ENCODE assay signal across 8 cellular contexts in genomic region chr19:43798546-43799409, GRCh38. TPM values are rescaled to one million over a fixed set of nuclear protein-coding genes. Genes with fewer than 3 reads are reported as not detected.
DNase-seq lines count a peak whose midpoint lies in the region; ATAC-seq and TF ChIP-seq lines count a peak whose summit lies in the region.

No MANE protein-coding gene starts in this region.

- peak overlapping the region; percentile 59 for H3K4me3 Mint-ChIP-seq in nephron progenitor cell

- H3K36me3 ChIP-seq in thymus (ENCODE audit: control insufficient read depth, insufficient read depth) = no peaks in the 10 kb centered on the region

- WGBS in thymus = 21% methylated on average over 70 of the region's 70 CpGs

- peaks cover 1% of the 10 kb centered on the region for H3K9me3 ChIP-seq in thymus (ENCODE audit: control insufficient read depth)

- peak overlapping the region; percentile 42 for H3K4me3 ChIP-seq in thymus (ENCODE audit: low read length)

- peaks cover 10% of the 10 kb centered on the region for H3K9me3 Mint-ChIP-seq in nephron progenitor cell

- peaks cover 6% of the 10 kb centered on the region for H3K4me1 ChIP-seq in thymus (ENCODE audit: control insufficient read depth, insufficient read depth, low read length)

- ATAC-seq in esophagus mucosa (peak; percentile 89), HG02610 (IDR thresholded peaks at IDR 0.05; ENCODE audit: unreplicated experiment) (no peak), GM19351 (IDR thresholded peaks at IDR 0.05; ENCODE audit: unreplicated experiment) (no peak)

- TF ChIP-seq CTCF in nephron progenitor cell (IDR thresholded peaks at IDR 0.05) = no peak

- H3K36me3 Mint-ChIP-seq in nephron progenitor cell (ENCODE audit: low read depth) = no peaks in the 10 kb centered on the region

- no peaks in the 10 kb centered on the region for H3K4me1 Mint-ChIP-seq in nephron progenitor cell

- no peak overlapping the region for H3K27ac ChIP-seq in thymus (ENCODE audit: low read depth)

- DNase-seq in D341Med (ENCODE audit: low spot score) = peak; percentile 61
- DNase-seq in NCI-H2171 (lab: John Stamatoyannopoulos, UW) = peak; percentile 81
- DNase-seq in activated T-cell treated with anti-CD3 and anti-CD28 coated beads for 24 hours (ENCODE audit: low read depth) = peak; percentile 59
- peak; percentile 46 for DNase-seq in nephron progenitor cell

- no peak overlapping the region for H3K27ac Mint-ChIP-seq in nephron progenitor cell

- H3K27me3 Mint-ChIP-seq in nephron progenitor cell (ENCODE audit: low read depth, poor library complexity) = peaks cover 75% of the 10 kb centered on the region

- no peaks in the 10 kb centered on the region for H3K27me3 ChIP-seq in thymus (ENCODE audit: control insufficient read depth, insufficient read depth)

RNA-seq across cellular contexts. Expression of gene LYPD5, which starts 3.5 kb away (rescaled TPM):
- total RNA-seq in esophagus mucosa = 18.0 TPM
- 3.2 TPM for polyA plus RNA-seq in thymus

RNA-seq across cellular contexts. Expression of gene KCNN4, which starts 18.0 kb away (rescaled TPM):
- 4.1 TPM for total RNA-seq in esophagus mucosa
- polyA plus RNA-seq in thymus = 22.9 TPM

RNA-seq across cellular contexts. Expression of gene ZNF283, which starts 28.3 kb away (rescaled TPM):
- 5.3 TPM for total RNA-seq in esophagus mucosa
- 4.6 TPM for polyA plus RNA-seq in thymus

RNA-seq across cellular contexts. Expression of gene SMG9, which starts 44.0 kb away (rescaled TPM):
- 22.3 TPM for total RNA-seq in esophagus mucosa
- polyA plus RNA-seq in thymus = 36.9 TPM
